ENCODE assay signal across 8 cellular contexts in the genomic region with DNA sequence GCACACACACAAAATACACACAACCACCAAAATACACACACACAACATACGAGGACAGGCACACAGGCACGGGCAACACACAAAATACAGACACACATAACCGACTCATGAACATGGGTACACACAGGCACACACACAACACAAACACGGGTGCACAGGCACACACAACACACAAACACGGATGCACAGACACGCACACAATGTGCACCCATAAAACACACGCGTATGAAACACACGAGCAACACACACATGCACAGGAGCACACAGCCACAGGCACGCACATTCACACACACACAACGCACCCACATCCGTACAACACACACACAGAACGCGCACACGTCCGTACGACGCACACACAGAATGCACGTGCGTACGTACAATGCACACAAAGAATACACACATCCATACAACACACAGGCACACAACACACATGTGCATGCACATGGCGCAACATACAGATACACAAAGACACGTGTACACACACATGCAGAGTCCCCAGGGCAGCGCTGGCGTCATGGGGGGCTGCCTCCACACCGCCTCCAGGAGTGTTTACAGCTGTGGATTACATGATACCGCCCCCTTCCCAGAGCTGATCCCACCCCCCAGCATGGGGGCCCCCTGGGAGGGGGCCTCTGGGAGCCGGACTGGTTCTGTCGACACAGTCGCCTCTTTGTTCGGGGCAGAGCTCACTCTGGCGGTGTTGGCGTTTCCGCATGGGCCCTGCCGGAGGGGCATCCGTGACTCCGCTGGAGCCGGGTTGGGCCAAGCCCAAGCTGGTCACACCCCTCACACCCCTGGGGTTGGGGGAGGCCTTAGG. TPM values are rescaled to one million over a fixed set of nuclear protein-coding genes. Genes with fewer than 3 reads are reported as not detected.
DNase-seq lines count a peak whose midpoint lies in the region; ATAC-seq and TF ChIP-seq lines count a peak whose summit lies in the region.

No MANE protein-coding gene starts in this region.

- no peaks in the 10 kb centered on the region for H3K27me3 Mint-ChIP-seq in CD8-positive, alpha-beta T cell (ENCODE audit: low read depth)

- H2AFZ ChIP-seq in PC-9, result no peak overlapping the region

- BruUV-seq in PC-9 (replicated peaks; lab: Mats Ljungman, UMichigan), result no TSS peak

- peaks cover 29% of the 10 kb centered on the region for H3K4me1 Mint-ChIP-seq in CD8-positive, alpha-beta T cell (ENCODE audit: low read depth)

- H3K27me3 ChIP-seq in CD8-positive, alpha-beta T cell (ENCODE audit: insufficient read depth, low read length), result no peaks in the 10 kb centered on the region
- H3K27me3 ChIP-seq in PC-9 (ENCODE audit: insufficient read depth, low read depth) (no peaks in the 10 kb centered on the region), esophagus (ENCODE audit: control insufficient read depth in 1 of 2, insufficient read depth in 2 of 2, low read length in 2 of 2) (no peaks in the 10 kb centered on the region)

- no peaks in the 10 kb centered on the region for H3K9me2 ChIP-seq in PC-9 (ENCODE audit: insufficient read depth)

- H3K36me3 Mint-ChIP-seq in CD8-positive, alpha-beta T cell, result peaks cover 21% of the 10 kb centered on the region

- WGBS in esophagus, 2 donors, result 58 to 61% methylated on average over 38 of the region's 38 CpGs

- no peak overlapping the region for H3K27ac ChIP-seq in CD8-positive, alpha-beta T cell (ENCODE audit: low read depth, low read length)
- H3K27ac ChIP-seq in PC-9, result peak overlapping the region; percentile 84
- H3K27ac ChIP-seq in esophagus (ENCODE audit: low read depth in 2 of 2, low read length in 1 of 2), result peak overlapping the region; percentile 97

- peak overlapping the region; percentile 6 for H3K4me3 Mint-ChIP-seq in CD8-positive, alpha-beta T cell

- H3K4me3 ChIP-seq in CD8-positive, alpha-beta T cell (ENCODE audit: low read depth, low read length), result no peak overlapping the region
- H3K4me3 ChIP-seq in PC-9 (peak overlapping the region; percentile 78), esophagus (ENCODE audit: low read depth in 1 of 2, low read length in 2 of 2) (peak overlapping the region; percentile 33 to 90)

- peaks cover 23% of the 10 kb centered on the region for H3K4me1 ChIP-seq in CD8-positive, alpha-beta T cell (ENCODE audit: insufficient read depth, low read length)
- H3K4me1 ChIP-seq in PC-9 (replicated peaks; ENCODE audit: insufficient read depth) (peaks cover 49% of the 10 kb centered on the region), esophagus (ENCODE audit: control insufficient read depth in 2 of 2, insufficient read depth in 2 of 2, low read length in 1 of 2) (peaks cover 24 to 50% of the 10 kb centered on the region in 2 donors)

- H3K4me2 ChIP-seq in PC-9, result peak overlapping the region; percentile 99

- ATAC-seq in CD8-positive, alpha-beta T cell, result no peak

- H3K9me3 ChIP-seq in CD8-positive, alpha-beta T cell (ENCODE audit: low read length), result no peaks in the 10 kb centered on the region
- H3K9me3 ChIP-seq in PC-9 (ENCODE audit: insufficient read depth, low read depth), result no peaks in the 10 kb centered on the region
- H3K9me3 ChIP-seq in esophagus (ENCODE audit: control insufficient read depth in 2 of 2, insufficient read depth in 1 of 2, low read depth in 1 of 2, low read length in 1 of 2), result peaks cover 0 to 2% of the 10 kb centered on the region in 2 donors

- peak in 1 of 7 experiments; percentile 20 for DNase-seq in CD8-positive, alpha-beta T cell
- DNase-seq in PC-9 (peak in 1 of 2 experiments; percentile 53), pons (ENCODE audit: low spot score) (peak; percentile 42), NCI-H524 treated with DMSO at 0.1 percent for 48 hours (lab: John Stamatoyannopoulos, UW) (no peak), mucosa of gallbladder (ENCODE audit: low spot score) (no peak), NCI-H187 (lab: John Stamatoyannopoulos, UW) (no peak), OCI-M2 (lab: John Stamatoyannopoulos, UW; ENCODE audit: unreplicated experiment) (no peak)

- H3F3A ChIP-seq in PC-9 (ENCODE audit: insufficient read depth, low read depth), result peaks cover 56% of the 10 kb centered on the region

- peaks cover 19% of the 10 kb centered on the region; the same call in 1 of the 2 replicates for H4K20me1 ChIP-seq in PC-9 (ENCODE audit: insufficient read depth)

- no peaks in the 10 kb centered on the region for H3K36me3 ChIP-seq in CD8-positive, alpha-beta T cell (ENCODE audit: insufficient read depth, low read length)
- H3K36me3 ChIP-seq in PC-9 (ENCODE audit: low read depth), result no peaks in the 10 kb centered on the region
- H3K36me3 ChIP-seq in esophagus (ENCODE audit: control insufficient read depth in 2 of 2, insufficient read depth in 2 of 2, low read length in 1 of 2), result peaks cover 0 to 14% of the 10 kb centered on the region in 2 donors

- peak overlapping the region; percentile 72 for H3K27ac Mint-ChIP-seq in CD8-positive, alpha-beta T cell

- TF ChIP-seq CTCF in CD8-positive, alpha-beta T cell (IDR thresholded peaks at IDR 0.05), result no peak
- no peak for TF ChIP-seq CTCF in PC-9 (conservative IDR thresholded peaks at IDR 0.05)

- no peaks in the 10 kb centered on the region for H3K9me3 Mint-ChIP-seq in CD8-positive, alpha-beta T cell

- intact Hi-C loops in CD8-positive, alpha-beta T cell (cut with DNase I, micrococcal nuclease), result no loop called here
- intact Hi-C loops in PC-9 (cut with micrococcal nuclease; ENCODE audit: unreplicated experiment), result no loop called here

- peaks cover 77% of the 10 kb centered on the region for H3K79me2 ChIP-seq in PC-9 (ENCODE audit: low read depth)

- POLR2A ChIA-PET in CD8-positive, alpha-beta T cell (lab: Charles Lee), result no interaction called here
- POLR2A ChIA-PET in PC-9 (lab: Charles Lee; ENCODE audit: unreplicated experiment), result no interaction called here

- CTCF ChIA-PET in CD8-positive, alpha-beta T cell (lab: Charles Lee), result no interaction called here
- CTCF ChIA-PET in PC-9 (lab: Charles Lee), result no interaction called here

RNA-seq across cellular contexts. Expression of gene SBNO2, which starts 2.9 kb away (rescaled TPM):
- 100 to 1,000 TPM; 123 to 134 TPM for total RNA-seq in CD8-positive, alpha-beta T cell
- total RNA-seq in PC-9 (2021) (75.6 and 82.4 TPM in 2 replicates), mucosa of gallbladder (64.1 TPM)
- 10 to 100 TPM; 43.1 to 56.5 TPM for polyA plus RNA-seq in esophagus

RNA-seq across cellular contexts. Expression of gene STK11, which starts 34.4 kb away (rescaled TPM):
- 10 to 100 TPM; 38.0 to 43.4 TPM for total RNA-seq in CD8-positive, alpha-beta T cell
- total RNA-seq in PC-9 (2021), result 53.0 and 59.5 TPM in 2 replicates
- polyA plus RNA-seq in esophagus, result 10 to 100 TPM; 38.8 to 61.4 TPM
- total RNA-seq in mucosa of gallbladder, result 72.2 TPM
